Comparison of ENCODE assay signal across 26 cellular contexts in the genomic region with DNA sequence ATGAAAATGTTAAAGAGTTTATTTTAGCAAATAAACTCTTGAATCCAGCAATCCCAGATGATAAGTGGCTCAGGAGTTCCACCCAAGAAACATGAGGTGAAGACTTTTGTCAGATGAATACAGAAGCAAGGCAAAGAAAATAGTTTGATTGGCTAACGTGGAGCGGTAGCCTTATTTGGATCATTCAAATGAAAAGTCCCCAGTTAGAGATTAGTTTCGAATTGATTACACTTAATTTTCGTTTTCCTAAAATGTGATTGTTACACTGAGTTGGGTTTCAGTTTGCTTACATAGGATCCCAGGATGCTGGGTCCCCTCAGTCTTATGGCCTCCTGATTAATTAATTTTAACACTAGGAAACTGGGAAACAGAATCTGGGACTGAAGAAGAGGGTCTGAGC.
"Had no signal": no experiment of that assay in that cellular context is flagged by ENCODE, and none has a peak within 500 bp of the region (broad histone marks: within the 10 kb centered on the region; RNA-seq: fewer than 3 reads in every experiment).

No MANE protein-coding gene starts in this region.

- H3K27ac Mint-ChIP-seq: natural killer cell; nephron; stimulated activated effector memory CD8-positive, alpha-beta T cell treated with anti-CD3 and anti-CD28 coated beads, Interleukin-12 subunit alpha, Interleukin-12 subunit beta, amount 100 ng/mL, for 72 hours; stimulated activated naive B cell treated with anti-CD40 and anti-IgM and Interleukin-4, amounts not matched to agents 10 μg/mL and 1 μg/mL and 100 μg/mL, for 72 hours; stimulated activated naive CD8-positive, alpha-beta T cell treated with anti-CD3 and anti-CD28 coated beads, Interleukin-15, Interleukin-2, amounts not matched to agents 100 ng/mL and 50 ng/mL, for 24 hours had no signal

- H3K9me3 Mint-ChIP-seq: natural killer cell; stimulated activated effector memory CD8-positive, alpha-beta T cell treated with anti-CD3 and anti-CD28 coated beads, Interleukin-12 subunit alpha, Interleukin-12 subunit beta, amount 100 ng/mL, for 72 hours; stimulated activated naive CD8-positive, alpha-beta T cell treated with anti-CD3 and anti-CD28 coated beads, Interleukin-15, Interleukin-2, amounts not matched to agents 100 ng/mL and 50 ng/mL, for 24 hours had no signal

- DNase-seq: natural killer cell; nucleus accumbens; pancreas; psoas muscle; right cardiac atrium; right lobe of liver; sigmoid colon; small intestine; stimulated activated CD4-positive, alpha-beta T cell treated with anti-CD3 and anti-CD28 coated beads, Interleukin-15, amount 100 ng/mL, for 24 hours; stimulated activated CD4-positive, alpha-beta T cell treated with anti-CD3 and anti-CD28 coated beads, Interleukin-2, amount 100 ng/mL, for 24 hours; stimulated activated CD4-positive, alpha-beta T cell treated with anti-CD3 and anti-CD28 coated beads, Interleukin-2, amount 100 ng/mL, for 48 hours; stimulated activated CD4-positive, alpha-beta T cell treated with anti-CD3 and anti-CD28 coated beads, Interleukin-4, amount 100 ng/mL, for 24 hours; stimulated activated naive B cell treated with anti-CD40 and anti-IgM and Interleukin-4, amounts not matched to agents 10 μg/mL and 1 μg/mL and 100 μg/mL, for 72 hours; stimulated activated naive CD4-positive, alpha-beta T cell treated with Interleukin-2 at 50 U/mL for 16 hours; stomach; thyroid gland; trophoblast cell; upper lobe of left lung had no signal

- H3K4me3 Mint-ChIP-seq: natural killer cell; nephron; neural crest cell; stimulated activated effector memory CD8-positive, alpha-beta T cell treated with anti-CD3 and anti-CD28 coated beads, Interleukin-12 subunit alpha, Interleukin-12 subunit beta, amount 100 ng/mL, for 72 hours; stimulated activated naive B cell treated with anti-CD40 and anti-IgM and Interleukin-4, amounts not matched to agents 10 μg/mL and 1 μg/mL and 100 μg/mL, for 72 hours; stimulated activated naive CD8-positive, alpha-beta T cell treated with anti-CD3 and anti-CD28 coated beads, Interleukin-15, Interleukin-2, amounts not matched to agents 100 ng/mL and 50 ng/mL, for 24 hours had no signal

- ATAC-seq: natural killer cell; pancreas; psoas muscle; right cardiac atrium; right lobe of liver; stimulated activated effector memory CD8-positive, alpha-beta T cell treated with anti-CD3 and anti-CD28 coated beads, Interleukin-12 subunit alpha, Interleukin-12 subunit beta, amount 100 ng/mL, for 72 hours; stimulated activated naive B cell treated with anti-CD40 and anti-IgM and Interleukin-4, amounts not matched to agents 10 μg/mL and 1 μg/mL and 100 μg/mL, for 72 hours had no signal

- H3K4me1 Mint-ChIP-seq: nephron, neural crest cell had no signal

- H3K27me3 Mint-ChIP-seq: stimulated activated naive CD8-positive, alpha-beta T cell treated with anti-CD3 and anti-CD28 coated beads, Interleukin-15, Interleukin-2, amounts not matched to agents 100 ng/mL and 50 ng/mL, for 24 hours had no signal

- H3K36me3 Mint-ChIP-seq: natural killer cell; stimulated activated effector memory CD8-positive, alpha-beta T cell treated with anti-CD3 and anti-CD28 coated beads, Interleukin-12 subunit alpha, Interleukin-12 subunit beta, amount 100 ng/mL, for 72 hours had no signal

- H3K27ac ChIP-seq: neutrophil, pancreas, psoas muscle, right lobe of liver, sigmoid colon, stomach, thoracic aorta, thyroid gland, tibial nerve, upper lobe of left lung, vagina had no signal
